In genomic region chr14:94464290-94464689, GRCh38 we compare ENCODE assay signal across 38 cellular contexts. TPM values are rescaled to one million over a fixed set of nuclear protein-coding genes. Genes with fewer than 3 reads are reported as not detected.
"Had no signal": no experiment of that assay in that cellular context is flagged by ENCODE, and none has a peak within 500 bp of the region (broad histone marks: within the 10 kb centered on the region; RNA-seq: fewer than 3 reads in every experiment).

No MANE protein-coding gene starts in this region.

- H3K27me3 Mint-ChIP-seq: activated B cell treated with CpG ODN at 0.5 μM for 24 hours; activated CD4-positive, alpha-beta T cell treated with anti-CD3 and anti-CD28 coated beads, Interleukin-2, amount 10 ng/mL, durations not matched to agents 7 days and 5 days had no signal

- H3K4me3 ChIP-seq: adrenal gland, body of pancreas, breast epithelium had no signal

- H3K9me3 Mint-ChIP-seq: T-helper 2 cell treated with Interferon-gamma antibody and Interleukin-4, amounts not matched to agents 5 μg/mL and 100 μg/mL, for 36 hours had no signal

- H3K4me1 ChIP-seq: adrenal gland, body of pancreas, breast epithelium had no signal

- H3K4me1 Mint-ChIP-seq: activated naive CD8-positive, alpha-beta T cell treated with anti-CD3 and anti-CD28 coated beads for 36 hours had no signal

- DNase-seq: activated B cell treated with CpG ODN at 0.5 μM for 24 hours; activated CD4-positive, alpha-beta memory T cell treated with anti-CD3 and anti-CD28 coated beads, Interleukin-2, amount 10 ng/mL, durations not matched to agents 7 days and 5 days; activated CD4-positive, alpha-beta T cell treated with anti-CD3 and anti-CD28 coated beads for 1 hour; activated CD4-positive, alpha-beta T cell treated with anti-CD3 and anti-CD28 coated beads for 36 hours; activated CD4-positive, alpha-beta T cell treated with anti-CD3 and anti-CD28 coated beads for 48 hours; activated CD4-positive, alpha-beta T cell treated with anti-CD3 and anti-CD28 coated beads, Interleukin-2, amount 10 ng/mL, durations not matched to agents 7 days and 5 days; activated CD4-positive, alpha-beta T cell treated with anti-CD3 and anti-CD28 coated beads, Interleukin-2, amount 50 U/mL, for 48 hours; activated CD8-positive, alpha-beta memory T cell treated with anti-CD3 and anti-CD28 coated beads for 24 hours; activated CD8-positive, alpha-beta memory T cell treated with anti-CD3 and anti-CD28 coated beads, Interleukin-2, amount 10 ng/mL, durations not matched to agents 7 days and 5 days; activated CD8-positive, alpha-beta memory T cell treated with anti-CD3 and anti-CD28 coated beads, Interleukin-2, amount 50 U/mL, for 48 hours; activated CD8-positive, alpha-beta T cell treated with anti-CD3 and anti-CD28 coated beads, Interleukin-2, amount 10 ng/mL, durations not matched to agents 7 days and 5 days; activated effector memory CD4-positive, alpha-beta T cell treated with anti-CD3 and anti-CD28 coated beads, Interleukin-2, amount 50 U/mL, for 16 hours; activated gamma-delta T cell treated with Interleukin-2 at 50 U/mL for 16 hours; activated naive CD4-positive, alpha-beta T cell; activated naive CD4-positive, alpha-beta T cell treated with anti-CD3 and anti-CD28 coated beads for 36 hours; activated naive CD4-positive, alpha-beta T cell treated with anti-CD3 and anti-CD28 coated beads, Interleukin-2, amount 50 U/mL, for 16 hours; activated naive CD8-positive, alpha-beta T cell treated with anti-CD3 and anti-CD28 coated beads for 36 hours; activated T-cell treated with anti-CD3 and anti-CD28 coated beads, Interleukin-2, amount 50 U/mL, for 24 hours; activated T-cell treated with anti-CD3 and anti-CD28 coated beads, Interleukin-2, amount 50 U/mL, for 72 hours; adrenal gland; amniotic stem cell; aorta; body of pancreas; brain microvascular endothelial cell; central memory CD4-positive, alpha-beta T cell; T-helper 1 cell; T-helper 2 cell; T-helper 9 cell had no signal

- H3K27ac Mint-ChIP-seq: activated B cell treated with CpG ODN at 0.5 μM for 24 hours; activated CD4-positive, alpha-beta memory T cell treated with anti-CD3 and anti-CD28 coated beads, Interleukin-2, amount 10 ng/mL, durations not matched to agents 7 days and 5 days; activated CD4-positive, alpha-beta T cell treated with anti-CD3 and anti-CD28 coated beads for 36 hours; activated CD4-positive, alpha-beta T cell treated with anti-CD3 and anti-CD28 coated beads, Interleukin-2, amount 10 ng/mL, durations not matched to agents 7 days and 5 days; activated CD8-positive, alpha-beta memory T cell treated with anti-CD3 and anti-CD28 coated beads, Interleukin-2, amount 10 ng/mL, durations not matched to agents 7 days and 5 days; activated CD8-positive, alpha-beta T cell treated with anti-CD3 and anti-CD28 coated beads, Interleukin-2, amount 10 ng/mL, durations not matched to agents 7 days and 5 days; activated naive CD4-positive, alpha-beta T cell treated with anti-CD3 and anti-CD28 coated beads for 36 hours; activated naive CD4-positive, alpha-beta T cell treated with anti-CD3 and anti-CD28 coated beads, Interleukin-2, amount 50 U/mL, for 72 hours; activated naive CD8-positive, alpha-beta T cell treated with anti-CD3 and anti-CD28 coated beads for 36 hours; activated T-cell treated with anti-CD3 and anti-CD28 coated beads, Interleukin-2, amount 50 U/mL, for 24 hours; activated T-cell treated with anti-CD3 and anti-CD28 coated beads, Interleukin-2, amount 50 U/mL, for 72 hours; activated T-helper 1 cell treated with anti-CD3 and anti-CD28 coated beads, Interleukin-12 subunit alpha, Interleukin-12 subunit beta, Interleukin-2, Interleukin-4 antibody, amounts not matched to agents 30 ng/mL and 10 ng/mL and 1 ng/mL, durations not matched to agents 14 hours and 24 hours and 36 hours; activated T-helper 17 cell treated with anti-CD3 and anti-CD28 coated beads, Interleukin-2, amount 50 U/mL, for 72 hours; T-helper 1 cell treated with Interleukin-12 subunit alpha and Interleukin-12 subunit beta and Interleukin-4 antibody, amounts not matched to agents 30 μg/mL and 1 μg/mL, for 36 hours; T-helper 2 cell treated with Interferon-gamma antibody and Interleukin-4, amounts not matched to agents 5 μg/mL and 100 μg/mL, for 36 hours had no signal

- H3K36me3 Mint-ChIP-seq: activated CD8-positive, alpha-beta memory T cell treated with anti-CD3 and anti-CD28 coated beads, Interleukin-2, amount 10 ng/mL, durations not matched to agents 7 days and 5 days had no signal

- H3K27ac ChIP-seq: adrenal gland, body of pancreas, brain microvascular endothelial cell, breast epithelium, VCaP had no signal

- H3K36me3 ChIP-seq: adrenal gland, brain microvascular endothelial cell, breast epithelium had no signal

- H3K27me3 ChIP-seq: adrenal gland, body of pancreas, brain microvascular endothelial cell had no signal

- ATAC-seq: activated CD4-positive, alpha-beta T cell treated with anti-CD3 and anti-CD28 coated beads for 36 hours; activated CD8-positive, alpha-beta memory T cell treated with anti-CD3 and anti-CD28 coated beads, Interleukin-2, amount 10 ng/mL, durations not matched to agents 7 days and 5 days; activated CD8-positive, alpha-beta T cell treated with anti-CD3 and anti-CD28 coated beads, Interleukin-2, amount 10 ng/mL, durations not matched to agents 7 days and 5 days; activated naive CD4-positive, alpha-beta T cell treated with anti-CD3 and anti-CD28 coated beads, Interleukin-2, amount 50 U/mL, for 72 hours; activated T-cell treated with anti-CD3 and anti-CD28 coated beads, Interleukin-2, amount 50 U/mL, for 72 hours; activated T-helper 17 cell treated with anti-CD3 and anti-CD28 coated beads, Interleukin-2, amount 50 U/mL, for 72 hours; body of pancreas had no signal

- H3K4me3 Mint-ChIP-seq: activated B cell treated with CpG ODN at 0.5 μM for 24 hours; activated CD4-positive, alpha-beta memory T cell treated with anti-CD3 and anti-CD28 coated beads, Interleukin-2, amount 10 ng/mL, durations not matched to agents 7 days and 5 days; activated CD4-positive, alpha-beta T cell treated with anti-CD3 and anti-CD28 coated beads for 36 hours; activated CD4-positive, alpha-beta T cell treated with anti-CD3 and anti-CD28 coated beads, Interleukin-2, amount 10 ng/mL, durations not matched to agents 7 days and 5 days; activated CD8-positive, alpha-beta memory T cell treated with anti-CD3 and anti-CD28 coated beads, Interleukin-2, amount 10 ng/mL, durations not matched to agents 7 days and 5 days; activated CD8-positive, alpha-beta T cell treated with anti-CD3 and anti-CD28 coated beads, Interleukin-2, amount 10 ng/mL, durations not matched to agents 7 days and 5 days; activated naive CD4-positive, alpha-beta T cell treated with anti-CD3 and anti-CD28 coated beads for 36 hours; activated naive CD8-positive, alpha-beta T cell treated with anti-CD3 and anti-CD28 coated beads for 36 hours; activated T-cell treated with anti-CD3 and anti-CD28 coated beads, Interleukin-2, amount 50 U/mL, for 24 hours; activated T-cell treated with anti-CD3 and anti-CD28 coated beads, Interleukin-2, amount 50 U/mL, for 72 hours; activated T-helper 1 cell treated with anti-CD3 and anti-CD28 coated beads, Interleukin-12 subunit alpha, Interleukin-12 subunit beta, Interleukin-2, Interleukin-4 antibody, amounts not matched to agents 30 ng/mL and 10 ng/mL and 1 ng/mL, durations not matched to agents 14 hours and 24 hours and 36 hours; activated T-helper 17 cell treated with anti-CD3 and anti-CD28 coated beads, Interleukin-2, amount 50 U/mL, for 72 hours; T-helper 1 cell treated with Interleukin-12 subunit alpha and Interleukin-12 subunit beta and Interleukin-4 antibody, amounts not matched to agents 30 μg/mL and 1 μg/mL, for 36 hours; T-helper 2 cell treated with Interferon-gamma antibody and Interleukin-4, amounts not matched to agents 5 μg/mL and 100 μg/mL, for 36 hours had no signal

- H3K9me3 ChIP-seq: adrenal gland had no signal

RNA-seq across cellular contexts. Expression of gene SERPINA11, which starts 11.7 kb away (rescaled TPM):
- total RNA-seq: activated B cell treated with CpG ODN at 0.5 μM for 24 hours; activated CD4-positive, alpha-beta memory T cell treated with anti-CD3 and anti-CD28 coated beads, Interleukin-2, amount 10 ng/mL, durations not matched to agents 7 days and 5 days; activated CD4-positive, alpha-beta T cell treated with anti-CD3 and anti-CD28 coated beads for 36 hours; activated CD4-positive, alpha-beta T cell treated with anti-CD3 and anti-CD28 coated beads, Interleukin-2, amount 10 ng/mL, durations not matched to agents 7 days and 5 days; activated CD8-positive, alpha-beta memory T cell treated with anti-CD3 and anti-CD28 coated beads, Interleukin-2, amount 10 ng/mL, durations not matched to agents 7 days and 5 days; activated CD8-positive, alpha-beta T cell treated with anti-CD3 and anti-CD28 coated beads, Interleukin-2, amount 10 ng/mL, durations not matched to agents 7 days and 5 days; activated naive CD4-positive, alpha-beta T cell treated with anti-CD3 and anti-CD28 coated beads for 36 hours; activated naive CD4-positive, alpha-beta T cell treated with anti-CD3 and anti-CD28 coated beads, Interleukin-2, amount 50 U/mL, for 72 hours; activated naive CD8-positive, alpha-beta T cell treated with anti-CD3 and anti-CD28 coated beads for 36 hours; activated T-cell treated with anti-CD3 and anti-CD28 coated beads, Interleukin-2, amount 50 U/mL, for 72 hours; activated T-helper 1 cell treated with anti-CD3 and anti-CD28 coated beads, Interleukin-12 subunit alpha, Interleukin-12 subunit beta, Interleukin-2, Interleukin-4 antibody, amounts not matched to agents 30 ng/mL and 10 ng/mL and 1 ng/mL, durations not matched to agents 14 hours and 24 hours and 36 hours; activated T-helper 17 cell treated with anti-CD3 and anti-CD28 coated beads, Interleukin-2, amount 50 U/mL, for 72 hours; adrenal gland; aorta; body of pancreas; cardiac septum; cerebellum had no signal

RNA-seq across cellular contexts. Expression of gene SERPINA9, which starts 11.7 kb away (rescaled TPM):
- total RNA-seq: activated CD4-positive, alpha-beta memory T cell treated with anti-CD3 and anti-CD28 coated beads, Interleukin-2, amount 10 ng/mL, durations not matched to agents 7 days and 5 days; activated CD4-positive, alpha-beta T cell treated with anti-CD3 and anti-CD28 coated beads for 36 hours; activated CD4-positive, alpha-beta T cell treated with anti-CD3 and anti-CD28 coated beads, Interleukin-2, amount 10 ng/mL, durations not matched to agents 7 days and 5 days; activated CD8-positive, alpha-beta memory T cell treated with anti-CD3 and anti-CD28 coated beads, Interleukin-2, amount 10 ng/mL, durations not matched to agents 7 days and 5 days; activated CD8-positive, alpha-beta T cell treated with anti-CD3 and anti-CD28 coated beads, Interleukin-2, amount 10 ng/mL, durations not matched to agents 7 days and 5 days; activated naive CD4-positive, alpha-beta T cell treated with anti-CD3 and anti-CD28 coated beads for 36 hours; activated naive CD4-positive, alpha-beta T cell treated with anti-CD3 and anti-CD28 coated beads, Interleukin-2, amount 50 U/mL, for 72 hours; activated naive CD8-positive, alpha-beta T cell treated with anti-CD3 and anti-CD28 coated beads for 36 hours; activated T-cell treated with anti-CD3 and anti-CD28 coated beads, Interleukin-2, amount 50 U/mL, for 72 hours; activated T-helper 1 cell treated with anti-CD3 and anti-CD28 coated beads, Interleukin-12 subunit alpha, Interleukin-12 subunit beta, Interleukin-2, Interleukin-4 antibody, amounts not matched to agents 30 ng/mL and 10 ng/mL and 1 ng/mL, durations not matched to agents 14 hours and 24 hours and 36 hours; activated T-helper 17 cell treated with anti-CD3 and anti-CD28 coated beads, Interleukin-2, amount 50 U/mL, for 72 hours; adrenal gland; aorta; astrocyte; body of pancreas; breast epithelium; cardiac septum; cerebellum had no signal

RNA-seq across cellular contexts. Expression of gene SERPINA12, which starts 45.0 kb away (rescaled TPM):
- total RNA-seq: activated B cell treated with CpG ODN at 0.5 μM for 24 hours; activated CD4-positive, alpha-beta memory T cell treated with anti-CD3 and anti-CD28 coated beads, Interleukin-2, amount 10 ng/mL, durations not matched to agents 7 days and 5 days; activated CD4-positive, alpha-beta T cell treated with anti-CD3 and anti-CD28 coated beads for 36 hours; activated CD4-positive, alpha-beta T cell treated with anti-CD3 and anti-CD28 coated beads, Interleukin-2, amount 10 ng/mL, durations not matched to agents 7 days and 5 days; activated CD8-positive, alpha-beta memory T cell treated with anti-CD3 and anti-CD28 coated beads, Interleukin-2, amount 10 ng/mL, durations not matched to agents 7 days and 5 days; activated CD8-positive, alpha-beta T cell treated with anti-CD3 and anti-CD28 coated beads, Interleukin-2, amount 10 ng/mL, durations not matched to agents 7 days and 5 days; activated naive CD4-positive, alpha-beta T cell treated with anti-CD3 and anti-CD28 coated beads for 36 hours; activated naive CD4-positive, alpha-beta T cell treated with anti-CD3 and anti-CD28 coated beads, Interleukin-2, amount 50 U/mL, for 72 hours; activated naive CD8-positive, alpha-beta T cell treated with anti-CD3 and anti-CD28 coated beads for 36 hours; activated T-cell treated with anti-CD3 and anti-CD28 coated beads, Interleukin-2, amount 50 U/mL, for 72 hours; activated T-helper 1 cell treated with anti-CD3 and anti-CD28 coated beads, Interleukin-12 subunit alpha, Interleukin-12 subunit beta, Interleukin-2, Interleukin-4 antibody, amounts not matched to agents 30 ng/mL and 10 ng/mL and 1 ng/mL, durations not matched to agents 14 hours and 24 hours and 36 hours; activated T-helper 17 cell treated with anti-CD3 and anti-CD28 coated beads, Interleukin-2, amount 50 U/mL, for 72 hours; adrenal gland; aorta; astrocyte; body of pancreas; breast epithelium; cardiac septum; cerebellum had no signal
